In genomic region chr6:120211955-120212792, GRCh38 we compare ENCODE assay signal across 18 cellular contexts.
DNase-seq lines count a peak whose midpoint lies in the region; ATAC-seq and TF ChIP-seq lines count a peak whose summit lies in the region.
"Had no signal": no experiment of that assay in that cellular context is flagged by ENCODE, and none has a peak within 500 bp of the region (broad histone marks: within the 10 kb centered on the region; RNA-seq: fewer than 3 reads in every experiment).

No MANE protein-coding gene starts in this region.

- ATAC-seq in GM18858 (IDR thresholded peaks at IDR 0.05; ENCODE audit: unreplicated experiment) (no peak), GM21528 (IDR thresholded peaks at IDR 0.05; ENCODE audit: low FRiP score, unreplicated experiment) (no peak)
- ATAC-seq: right cardiac atrium had no signal

- POLR2A ChIA-PET in RWPE1 (lab: Yijun Ruan, JAX; ENCODE audit: low non-redundant PET): no interaction called here

- no peak overlapping the region for H3K27ac ChIP-seq in RWPE1
- H3K27ac ChIP-seq: C4-2B, coronary artery, upper lobe of left lung had no signal

- TF ChIP-seq CTCF in RWPE1 (conservative IDR thresholded peaks at IDR 0.05; ENCODE audit: low read depth) (no peak), fibroblast of mammary gland (conservative IDR thresholded peaks at IDR 0.05; ENCODE audit: control insufficient read depth, insufficient read depth, low read depth, low read length) (no peak)

- peak; percentile 7 for DNase-seq in LoVo (ENCODE audit: low spot score)
- peak; percentile 19 for DNase-seq in RWPE1 (ENCODE audit: low spot score)
- peak; percentile 71 for DNase-seq in fibroblast of mammary gland (ENCODE audit: low read depth)
- DNase-seq in renal cortical epithelial cell (ENCODE audit: low read depth): peak; percentile 9
- no peak for DNase-seq in activated T-cell treated with anti-CD3 and anti-CD28 coated beads, Interleukin-2, amount 50 U/mL, for 48 hours
- no peak for DNase-seq in DMS79 treated with DMSO at 0.1 percent for 48 hours (lab: John Stamatoyannopoulos, UW)
- DNase-seq: activated CD4-positive, alpha-beta T cell treated with anti-CD3 and anti-CD28 coated beads, Interleukin-2, amount 50 U/mL, for 48 hours; NCI-H1436; NCI-H526; right cardiac atrium; Right ventricle myocardium superior; stimulated activated CD4-positive, alpha-beta T cell treated with anti-CD3 and anti-CD28 coated beads, Interleukin-4, amount 100 ng/mL, for 24 hours; T-helper 9 cell; upper lobe of left lung had no signal

- no peak overlapping the region for H3K4me3 ChIP-seq in fibroblast of mammary gland (ENCODE audit: control insufficient read depth, low read depth, low read length)
- H3K4me3 ChIP-seq: coronary artery, upper lobe of left lung had no signal

- CTCF ChIA-PET in RWPE1 (lab: Yijun Ruan, JAX): no interaction called here

Comparison
In these comparisons a context has a peak if more than half of its experiments do, and no peak if none do; other contexts are left out.
1. DNase-seq: peak in LoVo (single experiment), RWPE1 (single experiment), fibroblast of mammary gland (single experiment) and renal cortical epithelial cell (single experiment); none in activated T-cell treated with anti-CD3 and anti-CD28 coated beads, Interleukin-2, amount 50 U/mL, for 48 hours (0 of 2) and DMS79 treated with DMSO at 0.1 percent for 48 hours (single experiment).